Comparison of ENCODE assay signal across 9 cellular contexts in the genomic region with DNA sequence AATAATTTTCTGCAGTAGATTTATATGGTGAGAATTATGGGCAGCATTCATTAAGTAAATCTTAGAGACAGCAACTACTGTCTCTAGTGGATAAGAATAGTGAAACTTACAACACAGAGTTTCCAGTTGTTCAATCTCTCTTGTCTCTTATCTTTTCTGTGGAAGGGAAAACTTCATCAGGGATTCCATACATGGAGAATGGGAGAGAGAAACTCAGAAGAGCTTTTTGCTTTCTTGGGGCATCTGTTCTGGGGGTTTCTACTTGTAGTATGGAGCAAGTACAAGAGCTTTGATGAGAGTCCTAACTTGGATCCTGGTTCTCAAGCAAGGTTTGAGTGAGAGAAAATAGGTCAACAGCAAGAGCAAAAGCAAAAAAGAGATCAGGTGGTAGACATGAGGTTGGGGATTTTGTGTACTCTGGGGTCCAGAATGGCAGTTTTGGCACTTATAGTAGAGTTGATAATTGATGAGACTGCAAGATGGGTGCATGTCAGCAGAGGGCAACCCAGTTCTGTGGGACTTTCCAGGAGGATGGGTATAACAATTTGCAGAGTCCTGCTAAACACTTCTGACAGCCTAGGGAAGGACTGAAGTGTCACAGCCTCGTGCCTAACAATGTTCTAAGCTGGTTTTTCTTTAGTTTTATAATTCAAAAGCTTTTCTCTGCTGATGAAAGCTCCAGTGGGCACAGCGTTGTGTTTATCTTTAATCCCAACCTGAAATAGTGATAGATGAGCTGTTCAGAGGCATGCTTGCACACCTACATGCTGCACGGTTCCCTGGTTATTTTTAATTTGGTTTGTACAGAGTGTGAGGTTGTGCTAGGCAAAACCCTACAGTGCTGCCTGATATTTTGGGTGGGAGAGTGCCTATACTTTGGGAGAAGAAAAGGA. TPM values are rescaled to one million over a fixed set of nuclear protein-coding genes. Genes with fewer than 3 reads are reported as not detected.
A peak's percentile ranks its signal among the peaks of the same experiment; 100 is the strongest.
DNase-seq lines count a peak whose midpoint lies in the region; ATAC-seq and TF ChIP-seq lines count a peak whose summit lies in the region.
"Had no signal": no experiment of that assay in that cellular context is flagged by ENCODE, and none has a peak within 500 bp of the region (broad histone marks: within the 10 kb centered on the region; RNA-seq: fewer than 3 reads in every experiment).

No MANE protein-coding gene starts in this region.

- no peak overlapping the region for H3K4me3 ChIP-seq in Panc1 (ENCODE audit: low read depth in 2 of 2, low read length in 2 of 2)
- H3K4me3 ChIP-seq: skin epidermis had no signal

- POLR2A ChIA-PET in Panc1 (lab: Charles Lee), result no interaction called here

- no peaks in the 10 kb centered on the region for H3K9me3 ChIP-seq in Panc1 (ENCODE audit: control insufficient read depth, insufficient read depth, low read depth, low read length)

- TF ChIP-seq CTCF in Panc1 (IDR thresholded peaks at IDR 0.05) (no peak; the same call in none of the 2 replicates), foreskin keratinocyte (conservative IDR thresholded peaks at IDR 0.05) (peak; percentile 60)

- no TSS peak for BruUV-seq in Panc1 (replicated peaks; lab: Mats Ljungman, UMichigan)

- in situ Hi-C loops in Panc1 (cut with HindIII; ENCODE audit: low pct_unique_long_range_greater_than_20kb, low sequenced_read_pairs), result no loop called here

- H3K27ac ChIP-seq in Panc1 (ENCODE audit: low read length), result no peak overlapping the region
- H3K27ac ChIP-seq in foreskin keratinocyte, result no peak overlapping the region
- H3K27ac ChIP-seq: skin epidermis had no signal

- CTCF ChIA-PET in Panc1 (lab: Charles Lee), result no interaction called here

- intact Hi-C loops in Panc1 (cut with micrococcal nuclease; ENCODE audit: unreplicated experiment), result no loop called here

- H3K27me3 ChIP-seq in Panc1 (ENCODE audit: control insufficient read depth, insufficient read depth, low read length), result no peaks in the 10 kb centered on the region
- no peaks in the 10 kb centered on the region for H3K27me3 ChIP-seq in foreskin keratinocyte

- DNase-seq in COLO829 (ENCODE audit: low spot score), result peak; percentile 34
- peak; percentile 30 for DNase-seq in Panc1 (ENCODE audit: low read depth, low spot score)
- no peak for DNase-seq in foreskin keratinocyte
- no peak for DNase-seq in KG1 (lab: John Stamatoyannopoulos, UW)
- DNase-seq in kidney glomerular epithelial cell (lab: John Stamatoyannopoulos, UW), result no peak

- H3K36me3 ChIP-seq in Panc1 (ENCODE audit: control insufficient read depth, insufficient read depth, low read length), result no peaks in the 10 kb centered on the region; the same call in 1 of the 2 replicates

- H3K4me1 ChIP-seq in Panc1 (ENCODE audit: control insufficient read depth, insufficient read depth, low read length) (peaks cover 6% of the 10 kb centered on the region; the same call in 1 of the 2 replicates), foreskin keratinocyte (no peaks in the 10 kb centered on the region)

- ATAC-seq in GM19463 (IDR thresholded peaks at IDR 0.05; ENCODE audit: unreplicated experiment) (peak; percentile 81), Panc1 (peak; percentile 71; the same call in 1 of the 2 replicates), foreskin keratinocyte (no peak), HG03139 (IDR thresholded peaks at IDR 0.05; ENCODE audit: unreplicated experiment) (no peak), HG02973 (IDR thresholded peaks at IDR 0.05; ENCODE audit: unreplicated experiment) (no peak)

RNA-seq across cellular contexts. Expression of a gene that starts 32.0 kb away (rescaled TPM):
- total RNA-seq in Panc1 (2021; ENCODE audit: unreplicated experiment), result 5.1 TPM
- polyA plus RNA-seq in Panc1 (2012; ENCODE audit: insufficient read length), result 2.4 TPM
- 15.7 and 16.9 TPM in 2 replicates for total RNA-seq in foreskin keratinocyte
- polyA plus RNA-seq in foreskin keratinocyte, result 5.1 and 5.6 TPM in 2 replicates

Comparison
In these comparisons a context has a peak if more than half of its experiments do, and no peak if none do; other contexts are left out.
1. DNase-seq: peak in COLO829 (single experiment) and Panc1 (single experiment); none in foreskin keratinocyte (0 of 2), KG1 (single experiment) and kidney glomerular epithelial cell (single experiment).
2. ATAC-seq: peak in GM19463 (single experiment) and Panc1 (single experiment); none in foreskin keratinocyte (single experiment), HG03139 (single experiment) and HG02973 (single experiment).